1 cellular context compared by ENCODE assay signal in the genomic region with DNA sequence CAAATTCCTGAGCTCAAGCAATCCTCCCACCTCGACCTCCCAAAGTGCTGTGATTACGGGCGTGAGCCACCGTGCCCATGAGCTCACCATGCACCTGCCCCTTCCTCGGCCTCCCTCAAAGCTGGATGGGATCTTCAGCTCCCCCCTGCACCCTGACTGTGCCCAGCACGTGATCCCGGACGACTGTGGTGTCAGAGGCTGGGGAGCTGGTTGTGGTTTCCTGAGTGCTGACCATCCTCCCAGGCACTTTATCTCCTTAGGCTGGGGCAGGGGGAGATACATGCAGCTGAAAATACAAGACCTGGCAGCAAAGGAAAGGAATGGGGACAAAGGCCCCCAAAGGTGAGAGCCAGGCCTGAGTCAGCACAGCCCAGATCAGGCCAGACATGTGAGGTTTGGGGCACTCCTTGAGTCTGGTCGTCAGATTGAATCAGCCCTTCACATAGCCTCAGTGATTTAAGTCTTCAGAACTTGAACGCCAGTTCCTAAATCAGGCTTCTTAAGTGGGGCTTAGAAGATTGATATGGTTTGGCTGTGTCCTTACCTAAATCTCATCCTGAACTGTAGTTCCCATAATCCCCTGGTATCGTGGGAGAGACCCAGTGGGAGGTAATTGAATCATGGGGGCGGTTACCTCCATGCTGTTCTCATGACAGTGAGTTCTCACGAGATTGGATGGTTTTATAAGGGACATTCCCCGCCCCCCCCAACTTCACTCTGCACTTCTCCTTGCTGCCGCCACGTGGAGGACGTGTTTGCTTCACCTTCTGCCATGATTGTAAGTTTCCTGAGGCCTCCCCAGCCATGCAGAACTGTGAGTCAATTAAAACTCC.
TF ChIP-seq lines count a peak whose summit lies in the region.

No MANE protein-coding gene starts in this region.

TF ChIP-seq in K562, 482 proteins besides CTCF, POLR2A, EP300 and RAD21 (continued from another document):
- TF ChIP-seq KDM4B (IDR thresholded peaks at IDR 0.05; ENCODE audit: borderline replicate concordance in 2 of 2, low read depth in 1 of 2): no peak
- peak; percentile 48 for TF ChIP-seq HDAC3 (IDR thresholded peaks at IDR 0.05; ENCODE audit: borderline replicate concordance, partially characterized antibody)
- TF ChIP-seq HCFC1 (IDR thresholded peaks at IDR 0.05; ENCODE audit: low read depth, low read length): peak; percentile 25; the same call in 1 of the 2 replicates
- TF ChIP-seq SIRT6 (IDR thresholded peaks at IDR 0.05; ENCODE audit: low read depth, low read length): no peak
- no peak for TF ChIP-seq RBM34 (IDR thresholded peaks at IDR 0.05; ENCODE audit: borderline replicate concordance, insufficient read depth, low read length)
- no peak for TF ChIP-seq WHSC1 (IDR thresholded peaks at IDR 0.05; ENCODE audit: low read length)
- no peak for TF ChIP-seq PHF21A (IDR thresholded peaks at IDR 0.05; ENCODE audit: borderline replicate concordance, low read depth)
- peak; percentile 49; the same call in 1 of the 2 replicates for TF ChIP-seq MXI1 (IDR thresholded peaks at IDR 0.05; ENCODE audit: low read depth, low read length)
- no peak for TF ChIP-seq BRD9 (IDR thresholded peaks at IDR 0.05; ENCODE audit: low read depth, partially characterized antibody)
- no peak for TF ChIP-seq NCOA4 (IDR thresholded peaks at IDR 0.05; ENCODE audit: partially characterized antibody)
- no peak for TF ChIP-seq SOX6 (IDR thresholded peaks at IDR 0.05)
- TF ChIP-seq, protein P1, sequence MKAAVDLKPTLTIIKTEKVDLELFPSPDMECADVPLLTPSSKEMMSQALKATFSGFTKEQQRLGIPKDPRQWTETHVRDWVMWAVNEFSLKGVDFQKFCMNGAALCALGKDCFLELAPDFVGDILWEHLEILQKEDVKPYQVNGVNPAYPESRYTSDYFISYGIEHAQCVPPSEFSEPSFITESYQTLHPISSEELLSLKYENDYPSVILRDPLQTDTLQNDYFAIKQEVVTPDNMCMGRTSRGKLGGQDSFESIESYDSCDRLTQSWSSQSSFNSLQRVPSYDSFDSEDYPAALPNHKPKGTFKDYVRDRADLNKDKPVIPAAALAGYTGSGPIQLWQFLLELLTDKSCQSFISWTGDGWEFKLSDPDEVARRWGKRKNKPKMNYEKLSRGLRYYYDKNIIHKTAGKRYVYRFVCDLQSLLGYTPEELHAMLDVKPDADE (conservative IDR thresholded peaks at IDR 0.05; ENCODE audit: control insufficient read depth, low read depth, low read length): no peak
- peak in 1 of 2 experiments; percentile 43; a peak in 1 of 4 replicates for TF ChIP-seq HDAC1 (IDR thresholded peaks at IDR 0.05)
- TF ChIP-seq CSDE1 (IDR thresholded peaks at IDR 0.05): no peak
- TF ChIP-seq ZFP1 (CRISPR knock-in tag; IDR thresholded peaks at IDR 0.05): no peak
- TF ChIP-seq KLF1 (tag; IDR thresholded peaks at IDR 0.05): no peak
- TF ChIP-seq LARP7 (IDR thresholded peaks at IDR 0.05): no peak
- TF ChIP-seq, protein P2, sequence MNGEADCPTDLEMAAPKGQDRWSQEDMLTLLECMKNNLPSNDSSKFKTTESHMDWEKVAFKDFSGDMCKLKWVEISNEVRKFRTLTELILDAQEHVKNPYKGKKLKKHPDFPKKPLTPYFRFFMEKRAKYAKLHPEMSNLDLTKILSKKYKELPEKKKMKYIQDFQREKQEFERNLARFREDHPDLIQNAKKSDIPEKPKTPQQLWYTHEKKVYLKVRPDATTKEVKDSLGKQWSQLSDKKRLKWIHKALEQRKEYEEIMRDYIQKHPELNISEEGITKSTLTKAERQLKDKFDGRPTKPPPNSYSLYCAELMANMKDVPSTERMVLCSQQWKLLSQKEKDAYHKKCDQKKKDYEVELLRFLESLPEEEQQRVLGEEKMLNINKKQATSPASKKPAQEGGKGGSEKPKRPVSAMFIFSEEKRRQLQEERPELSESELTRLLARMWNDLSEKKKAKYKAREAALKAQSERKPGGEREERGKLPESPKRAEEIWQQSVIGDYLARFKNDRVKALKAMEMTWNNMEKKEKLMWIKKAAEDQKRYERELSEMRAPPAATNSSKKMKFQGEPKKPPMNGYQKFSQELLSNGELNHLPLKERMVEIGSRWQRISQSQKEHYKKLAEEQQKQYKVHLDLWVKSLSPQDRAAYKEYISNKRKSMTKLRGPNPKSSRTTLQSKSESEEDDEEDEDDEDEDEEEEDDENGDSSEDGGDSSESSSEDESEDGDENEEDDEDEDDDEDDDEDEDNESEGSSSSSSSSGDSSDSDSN (IDR thresholded peaks at IDR 0.05; ENCODE audit: borderline replicate concordance in 1 of 2, low read depth in 2 of 2, low read length in 2 of 2): no peak
- TF ChIP-seq ZSCAN29 (IDR thresholded peaks at IDR 0.05): no peak
- TF ChIP-seq, protein P3, sequence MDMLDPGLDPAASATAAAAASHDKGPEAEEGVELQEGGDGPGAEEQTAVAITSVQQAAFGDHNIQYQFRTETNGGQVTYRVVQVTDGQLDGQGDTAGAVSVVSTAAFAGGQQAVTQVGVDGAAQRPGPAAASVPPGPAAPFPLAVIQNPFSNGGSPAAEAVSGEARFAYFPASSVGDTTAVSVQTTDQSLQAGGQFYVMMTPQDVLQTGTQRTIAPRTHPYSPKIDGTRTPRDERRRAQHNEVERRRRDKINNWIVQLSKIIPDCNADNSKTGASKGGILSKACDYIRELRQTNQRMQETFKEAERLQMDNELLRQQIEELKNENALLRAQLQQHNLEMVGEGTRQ (CRISPR knock-in tag; IDR thresholded peaks at IDR 0.05): peak; percentile 69
- peak; percentile 48; the same call in 1 of the 2 replicates for TF ChIP-seq RAD51 (IDR thresholded peaks at IDR 0.05; ENCODE audit: borderline replicate concordance, low read depth)
- peak; percentile 87 to 94 for TF ChIP-seq KDM1A (IDR thresholded peaks at IDR 0.05)
- TF ChIP-seq, protein P4, sequence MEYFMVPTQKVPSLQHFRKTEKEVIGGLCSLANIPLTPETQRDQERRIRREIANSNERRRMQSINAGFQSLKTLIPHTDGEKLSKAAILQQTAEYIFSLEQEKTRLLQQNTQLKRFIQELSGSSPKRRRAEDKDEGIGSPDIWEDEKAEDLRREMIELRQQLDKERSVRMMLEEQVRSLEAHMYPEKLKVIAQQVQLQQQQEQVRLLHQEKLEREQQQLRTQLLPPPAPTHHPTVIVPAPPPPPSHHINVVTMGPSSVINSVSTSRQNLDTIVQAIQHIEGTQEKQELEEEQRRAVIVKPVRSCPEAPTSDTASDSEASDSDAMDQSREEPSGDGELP (CRISPR knock-in tag; IDR thresholded peaks at IDR 0.05; ENCODE audit: borderline replicate concordance): peak; percentile 37; the same call in 1 of the 2 replicates
- TF ChIP-seq CBFB (CRISPR knock-in tag; IDR thresholded peaks at IDR 0.05): no peak
- TF ChIP-seq, protein P5, sequence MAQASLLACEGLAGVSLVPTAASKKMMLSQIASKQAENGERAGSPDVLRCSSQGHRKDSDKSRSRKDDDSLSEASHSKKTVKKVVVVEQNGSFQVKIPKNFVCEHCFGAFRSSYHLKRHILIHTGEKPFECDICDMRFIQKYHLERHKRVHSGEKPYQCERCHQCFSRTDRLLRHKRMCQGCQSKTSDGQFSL (CRISPR knock-in tag; IDR thresholded peaks at IDR 0.05): peak; percentile 97
- TF ChIP-seq, protein P5 (tag; IDR thresholded peaks at IDR 0.05): peak in 1 of 2 experiments; percentile 77; a peak in 2 of 4 replicates
- TF ChIP-seq XRCC5 (IDR thresholded peaks at IDR 0.05; ENCODE audit: low read depth, low read length): no peak
- TF ChIP-seq RBM25 (IDR thresholded peaks at IDR 0.05; ENCODE audit: low read depth, low read length, severe bottlenecking): peak; percentile 85
- TF ChIP-seq PML (IDR thresholded peaks at IDR 0.05; ENCODE audit: low read length): no peak
- TF ChIP-seq MYBL2 (IDR thresholded peaks at IDR 0.05; ENCODE audit: low read depth): no peak
- no peak for TF ChIP-seq MYBL2 (CRISPR knock-in tag; IDR thresholded peaks at IDR 0.05; ENCODE audit: borderline replicate concordance)
- no peak for TF ChIP-seq RBM14 (IDR thresholded peaks at IDR 0.05; ENCODE audit: borderline replicate concordance, insufficient read depth, low read depth, low read length)
- no peak for TF ChIP-seq ZNF445 (CRISPR knock-in tag; IDR thresholded peaks at IDR 0.05; ENCODE audit: low read depth)
- TF ChIP-seq, protein P6, sequence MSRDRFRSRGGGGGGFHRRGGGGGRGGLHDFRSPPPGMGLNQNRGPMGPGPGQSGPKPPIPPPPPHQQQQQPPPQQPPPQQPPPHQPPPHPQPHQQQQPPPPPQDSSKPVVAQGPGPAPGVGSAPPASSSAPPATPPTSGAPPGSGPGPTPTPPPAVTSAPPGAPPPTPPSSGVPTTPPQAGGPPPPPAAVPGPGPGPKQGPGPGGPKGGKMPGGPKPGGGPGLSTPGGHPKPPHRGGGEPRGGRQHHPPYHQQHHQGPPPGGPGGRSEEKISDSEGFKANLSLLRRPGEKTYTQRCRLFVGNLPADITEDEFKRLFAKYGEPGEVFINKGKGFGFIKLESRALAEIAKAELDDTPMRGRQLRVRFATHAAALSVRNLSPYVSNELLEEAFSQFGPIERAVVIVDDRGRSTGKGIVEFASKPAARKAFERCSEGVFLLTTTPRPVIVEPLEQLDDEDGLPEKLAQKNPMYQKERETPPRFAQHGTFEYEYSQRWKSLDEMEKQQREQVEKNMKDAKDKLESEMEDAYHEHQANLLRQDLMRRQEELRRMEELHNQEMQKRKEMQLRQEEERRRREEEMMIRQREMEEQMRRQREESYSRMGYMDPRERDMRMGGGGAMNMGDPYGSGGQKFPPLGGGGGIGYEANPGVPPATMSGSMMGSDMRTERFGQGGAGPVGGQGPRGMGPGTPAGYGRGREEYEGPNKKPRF (IDR thresholded peaks at IDR 0.05; ENCODE audit: low read depth, low read length): no peak
- TF ChIP-seq ZBTB17 (CRISPR knock-in tag; IDR thresholded peaks at IDR 0.05): no peak
- TF ChIP-seq YY1 (IDR thresholded peaks at IDR 0.05; ENCODE audit: borderline replicate concordance in 1 of 3, control insufficient read depth in 1 of 3, extremely low read depth in 1 of 3, insufficient read depth in 3 of 3, insufficient read length in 1 of 3, insufficient replicate concordance in 2 of 3, low read depth in 1 of 3, low read length in 2 of 3): peak in 1 of 3 experiments; percentile 23
- no peak for TF ChIP-seq CCAR2 (IDR thresholded peaks at IDR 0.05; ENCODE audit: low read depth, low read length)
- TF ChIP-seq, protein P7, sequence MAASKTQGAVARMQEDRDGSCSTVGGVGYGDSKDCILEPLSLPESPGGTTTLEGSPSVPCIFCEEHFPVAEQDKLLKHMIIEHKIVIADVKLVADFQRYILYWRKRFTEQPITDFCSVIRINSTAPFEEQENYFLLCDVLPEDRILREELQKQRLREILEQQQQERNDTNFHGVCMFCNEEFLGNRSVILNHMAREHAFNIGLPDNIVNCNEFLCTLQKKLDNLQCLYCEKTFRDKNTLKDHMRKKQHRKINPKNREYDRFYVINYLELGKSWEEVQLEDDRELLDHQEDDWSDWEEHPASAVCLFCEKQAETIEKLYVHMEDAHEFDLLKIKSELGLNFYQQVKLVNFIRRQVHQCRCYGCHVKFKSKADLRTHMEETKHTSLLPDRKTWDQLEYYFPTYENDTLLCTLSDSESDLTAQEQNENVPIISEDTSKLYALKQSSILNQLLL (CRISPR knock-in tag; IDR thresholded peaks at IDR 0.05; ENCODE audit: borderline replicate concordance): no peak
- TF ChIP-seq, protein P8, sequence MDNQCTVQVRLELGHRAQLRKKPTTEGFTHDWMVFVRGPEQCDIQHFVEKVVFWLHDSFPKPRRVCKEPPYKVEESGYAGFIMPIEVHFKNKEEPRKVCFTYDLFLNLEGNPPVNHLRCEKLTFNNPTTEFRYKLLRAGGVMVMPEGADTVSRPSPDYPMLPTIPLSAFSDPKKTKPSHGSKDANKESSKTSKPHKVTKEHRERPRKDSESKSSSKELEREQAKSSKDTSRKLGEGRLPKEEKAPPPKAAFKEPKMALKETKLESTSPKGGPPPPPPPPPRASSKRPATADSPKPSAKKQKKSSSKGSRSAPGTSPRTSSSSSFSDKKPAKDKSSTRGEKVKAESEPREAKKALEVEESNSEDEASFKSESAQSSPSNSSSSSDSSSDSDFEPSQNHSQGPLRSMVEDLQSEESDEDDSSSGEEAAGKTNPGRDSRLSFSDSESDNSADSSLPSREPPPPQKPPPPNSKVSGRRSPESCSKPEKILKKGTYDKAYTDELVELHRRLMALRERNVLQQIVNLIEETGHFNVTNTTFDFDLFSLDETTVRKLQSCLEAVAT (IDR thresholded peaks at IDR 0.05): no peak
